In the genomic region with DNA sequence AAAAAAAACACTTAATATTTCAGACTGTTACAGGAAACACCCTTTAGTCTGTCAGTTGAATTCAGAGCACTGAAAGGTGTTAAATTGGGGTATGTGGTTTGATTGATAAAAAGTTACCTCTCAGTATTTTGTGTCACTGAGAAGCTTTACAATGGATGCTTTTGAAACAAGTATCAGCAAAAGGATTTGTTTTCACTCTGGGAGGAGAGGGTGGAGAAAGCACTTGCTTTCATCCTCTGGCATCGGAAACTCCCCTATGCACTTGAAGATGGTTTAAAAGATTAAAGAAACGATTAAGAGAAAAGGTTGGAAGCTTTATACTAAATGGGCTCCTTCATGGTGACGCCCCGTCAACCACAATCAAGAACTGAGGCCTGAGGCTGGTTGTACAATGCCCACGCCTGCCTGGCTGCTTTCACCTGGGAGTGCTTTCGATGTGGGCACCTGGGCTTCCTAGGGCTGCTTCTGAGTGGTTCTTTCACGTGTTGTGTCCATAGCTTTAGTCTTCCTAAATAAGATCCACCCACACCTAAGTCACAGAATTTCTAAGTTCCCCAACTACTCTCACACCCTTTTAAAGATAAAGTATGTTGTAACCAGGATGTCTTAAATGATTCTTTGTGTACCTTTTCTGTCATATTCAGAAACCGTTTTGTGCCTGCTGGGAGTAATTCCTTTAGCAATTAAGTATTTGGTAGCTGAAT, we compare ENCODE assay signal across 9 cellular contexts. TPM values are rescaled to one million over a fixed set of nuclear protein-coding genes. Genes with fewer than 3 reads are reported as not detected.
DNase-seq lines count a peak whose midpoint lies in the region; ATAC-seq and TF ChIP-seq lines count a peak whose summit lies in the region.
"Had no signal": no experiment of that assay in that cellular context is flagged by ENCODE, and none has a peak within 500 bp of the region (broad histone marks: within the 10 kb centered on the region; RNA-seq: fewer than 3 reads in every experiment).

No MANE protein-coding gene starts in this region.

- H3K27ac Mint-ChIP-seq in naive thymus-derived CD4-positive, alpha-beta T cell, result peak overlapping the region; percentile 89 to 100 (median 97)

- POLR2A ChIA-PET in naive thymus-derived CD4-positive, alpha-beta T cell (lab: Charles Lee), result interaction anchor here (0.7 to 7.2 kb wide), 9 partner anchors 11 to 490 kb away, joined by 3 to 96 read pairs (median 4); partner anchors contain the start of genes CHCHD4, LSM3, TMEM43 and XPC

- H3K27ac ChIP-seq in ascending aorta, result peak overlapping the region; percentile 89 to 91
- H3K27ac ChIP-seq in naive thymus-derived CD4-positive, alpha-beta T cell (ENCODE audit: low read depth, low read length), result peak overlapping the region; percentile 79
- peak overlapping the region; percentile 18 for H3K27ac ChIP-seq in urinary bladder (ENCODE audit: low read depth)
- no peak overlapping the region for H3K27ac ChIP-seq in WERI-Rb-1
- H3K27ac ChIP-seq: C4-2B had no signal

- no peaks in the 10 kb centered on the region for H3K9me3 Mint-ChIP-seq in naive thymus-derived CD4-positive, alpha-beta T cell

- H3K4me1 Mint-ChIP-seq in naive thymus-derived CD4-positive, alpha-beta T cell, result peaks cover 36 to 64% (median 56%) of the 10 kb centered on the region in 7 donors

- H3K27me3 ChIP-seq in ascending aorta (no peaks in the 10 kb centered on the region), WERI-Rb-1 (ENCODE audit: insufficient read depth, low read depth, severe bottlenecking) (no peaks in the 10 kb centered on the region)
- H3K27me3 ChIP-seq in naive thymus-derived CD4-positive, alpha-beta T cell (ENCODE audit: control insufficient read depth in 2 of 2, insufficient read depth in 2 of 2, low read length in 2 of 2), result no peaks in the 10 kb centered on the region

- H3K4me3 ChIP-seq in ascending aorta (no peak overlapping the region), urinary bladder (ENCODE audit: low read depth, low read length) (no peak overlapping the region), WERI-Rb-1 (ENCODE audit: low read depth, low read length) (no peak overlapping the region)
- H3K4me3 ChIP-seq in naive thymus-derived CD4-positive, alpha-beta T cell (ENCODE audit: low read length), result no peak overlapping the region

- peaks cover 0 to 38% (median 9%) of the 10 kb centered on the region in 5 donors for H3K36me3 Mint-ChIP-seq in naive thymus-derived CD4-positive, alpha-beta T cell

- DNase-seq in activated gamma-delta T cell treated with Interleukin-2 at 50 U/mL for 16 hours, result peak; percentile 51
- DNase-seq in activated gamma-delta T cell (lab: John Stamatoyannopoulos, UW), result no peak
- DNase-seq in ascending aorta (ENCODE audit: low spot score in 2 of 2), result peak in 1 of 2 donors; percentile 58
- peak; percentile 34 to 87 (median 75) for DNase-seq in naive thymus-derived CD4-positive, alpha-beta T cell
- no peak for DNase-seq in WERI-Rb-1
- DNase-seq in NCI-H1105 (lab: John Stamatoyannopoulos, UW), result no peak
- DNase-seq in GDM1 (lab: John Stamatoyannopoulos, UW), result no peak

- WGBS in urinary bladder, result 70% methylated on average over 8 of the region's 8 CpGs

- peaks cover 31 to 57% of the 10 kb centered on the region in 2 donors for H3K4me1 ChIP-seq in ascending aorta
- peaks cover 50 to 52% of the 10 kb centered on the region in 2 donors for H3K4me1 ChIP-seq in naive thymus-derived CD4-positive, alpha-beta T cell (ENCODE audit: control insufficient read depth in 2 of 2, insufficient read depth in 2 of 2, low read length in 2 of 2)
- no peaks in the 10 kb centered on the region for H3K4me1 ChIP-seq in urinary bladder (ENCODE audit: insufficient read depth)

- intact Hi-C loops in ascending aorta (cut with DNase I), result loop anchor here (5.0 to 10.0 kb wide), 3 partner anchors 262 to 1660 kb away; partner anchors contain the start of genes SLC6A6 and TSEN2
- intact Hi-C loops in naive thymus-derived CD4-positive, alpha-beta T cell (cut with micrococcal nuclease), result loop anchor here (1.0 to 10.0 kb wide), 3 partner anchors 260 to 1130 kb away; partner anchors contain the start of gene SLC6A6 (in 1 of the 2)

- H3K27me3 Mint-ChIP-seq in naive thymus-derived CD4-positive, alpha-beta T cell, result no peaks in the 10 kb centered on the region

- H3K36me3 ChIP-seq in ascending aorta (peaks cover 42 to 66% of the 10 kb centered on the region in 2 donors), urinary bladder (ENCODE audit: insufficient read depth) (peaks cover 3% of the 10 kb centered on the region), WERI-Rb-1 (peaks cover 61% of the 10 kb centered on the region)
- H3K36me3 ChIP-seq in naive thymus-derived CD4-positive, alpha-beta T cell (ENCODE audit: control insufficient read depth in 2 of 3, insufficient read depth in 3 of 3, low read length in 3 of 3), result peaks cover 0 to 68% (median 5%) of the 10 kb centered on the region in 3 experiments

- CTCF ChIA-PET in naive thymus-derived CD4-positive, alpha-beta T cell (lab: Charles Lee), result interaction anchor here (0.7 to 2.7 kb wide), 3 partner anchors 16 to 246 kb away, joined by 3 to 12 read pairs (median 4); partner anchors contain the start of genes CHCHD4 and TMEM43

- ATAC-seq in naive thymus-derived CD4-positive, alpha-beta T cell, result peak; percentile 75

- no peak for TF ChIP-seq CTCF in ascending aorta (IDR thresholded peaks at IDR 0.05)
- no peak for TF ChIP-seq CTCF in WERI-Rb-1 (IDR thresholded peaks at IDR 0.05; ENCODE audit: low read depth, low read length)

- H3K4me3 Mint-ChIP-seq in naive thymus-derived CD4-positive, alpha-beta T cell, result peak overlapping the region; percentile 57 to 80 (median 66)

- H3K9me3 ChIP-seq in ascending aorta (no peaks in the 10 kb centered on the region), WERI-Rb-1 (ENCODE audit: severe bottlenecking) (no peaks in the 10 kb centered on the region)
- no peaks in the 10 kb centered on the region for H3K9me3 ChIP-seq in naive thymus-derived CD4-positive, alpha-beta T cell (ENCODE audit: control insufficient read depth in 2 of 3, low read length in 3 of 3)

RNA-seq across cellular contexts. Expression of gene TMEM43, which starts 17.9 kb away (rescaled TPM):
- total RNA-seq in ascending aorta (166 TPM), urinary bladder (84.1 TPM)
- 10 to 100 TPM; 30.1 to 54.8 (median 46.5) TPM for total RNA-seq in naive thymus-derived CD4-positive, alpha-beta T cell
- polyA plus RNA-seq in naive thymus-derived CD4-positive, alpha-beta T cell, result 10 to 100 TPM; 55.6 to 55.8 TPM
- 106 TPM for polyA plus RNA-seq in urinary bladder

RNA-seq across cellular contexts. Expression of gene CHCHD4, which starts 18.0 kb away (rescaled TPM):
- total RNA-seq in ascending aorta, result 1.9 TPM
- total RNA-seq in naive thymus-derived CD4-positive, alpha-beta T cell, result 10 to 100 TPM in 1 of 5 experiments, 1 to 10 TPM in 4; 3.3 to 14.1 (median 8.4) TPM
- polyA plus RNA-seq in naive thymus-derived CD4-positive, alpha-beta T cell, result 10 to 100 TPM in 1 of 2 donors, 1 to 10 TPM in 1; 9.8 to 12.6 TPM
- total RNA-seq in urinary bladder, result 7.7 TPM
- polyA plus RNA-seq in urinary bladder, result 18.2 TPM

RNA-seq across cellular contexts. Expression of gene XPC, which starts 35.7 kb away (rescaled TPM):
- total RNA-seq in ascending aorta (48.9 TPM), urinary bladder (25.8 TPM)
- 10 to 100 TPM; 56.3 to 94.8 (median 78.1) TPM for total RNA-seq in naive thymus-derived CD4-positive, alpha-beta T cell
- polyA plus RNA-seq in naive thymus-derived CD4-positive, alpha-beta T cell, result 10 to 100 TPM; 50.0 to 54.2 TPM
- 27.3 TPM for polyA plus RNA-seq in urinary bladder

RNA-seq across cellular contexts. Expression of gene LSM3, which starts 35.9 kb away (rescaled TPM):
- 3.9 TPM for total RNA-seq in ascending aorta
- 10 to 100 TPM in 1 of 5 experiments, 1 to 10 TPM in 4; 6.0 to 14.1 (median 8.0) TPM for total RNA-seq in naive thymus-derived CD4-positive, alpha-beta T cell
- 10 to 100 TPM; 10.5 to 26.2 TPM for polyA plus RNA-seq in naive thymus-derived CD4-positive, alpha-beta T cell
- 12.2 TPM for total RNA-seq in urinary bladder
- polyA plus RNA-seq in urinary bladder, result 13.0 TPM

Comparison
In these comparisons a context has a peak if more than half of its experiments do, and no peak if none do; other contexts are left out.
1. DNase-seq: peak in activated gamma-delta T cell treated with Interleukin-2 at 50 U/mL for 16 hours (single experiment) and naive thymus-derived CD4-positive, alpha-beta T cell (9 of 9); none in activated gamma-delta T cell (single experiment), WERI-Rb-1 (single experiment), NCI-H1105 (single experiment) and GDM1 (single experiment).